Comparison of ENCODE assay signal across 10 cellular contexts in the genomic region with DNA sequence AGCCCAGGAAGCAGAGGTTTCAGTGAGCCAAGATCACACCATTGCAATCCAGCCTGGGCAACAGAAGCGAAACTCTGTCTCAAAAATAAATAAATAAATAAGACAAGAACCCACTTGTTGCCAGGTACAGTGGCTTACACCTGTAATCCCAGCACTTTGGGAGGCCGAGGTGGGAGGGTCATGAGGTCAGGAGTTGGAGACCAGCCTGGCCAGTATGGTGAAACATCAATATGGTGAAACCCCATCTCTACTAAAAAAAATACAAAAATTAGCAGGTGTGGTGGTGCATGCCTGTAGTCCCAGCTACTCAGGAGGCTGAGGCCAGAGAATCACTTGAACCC. TPM values are rescaled to one million over a fixed set of nuclear protein-coding genes. Genes with fewer than 3 reads are reported as not detected.
A peak's percentile ranks its signal among the peaks of the same experiment; 100 is the strongest.
DNase-seq lines count a peak whose midpoint lies in the region; ATAC-seq, FAIRE-seq and TF ChIP-seq lines count a peak whose summit lies in the region.
"Not testable (repeated sequence)": the region's sequence is repeated elsewhere in the genome, so short reads cannot be mapped to it uniquely, and the experiment has no call there.
"Had no signal": no experiment of that assay in that cellular context is flagged by ENCODE, and none has a peak within 500 bp of the region (broad histone marks: within the 10 kb centered on the region; RNA-seq: fewer than 3 reads in every experiment).

No MANE protein-coding gene starts in this region.

- H2AK9ac ChIP-seq in IMR-90 (replicated peaks; ENCODE audit: low read depth, low read length, poor library complexity): peak overlapping the region; percentile 96

- H3K36me3 Mint-ChIP-seq in neural progenitor cell: not testable (repeated sequence)

- BruUV-seq in IMR-90 (replicated peaks; lab: Mats Ljungman, UMichigan): not testable (repeated sequence)

- H3K9ac ChIP-seq in IMR-90 (ENCODE audit: low read depth, low read length): peak overlapping the region; percentile 80; the same call in 1 of the 2 replicates
- not testable (repeated sequence) for H3K9ac ChIP-seq in keratinocyte (ENCODE audit: control insufficient read depth, extremely low read depth, insufficient read depth, low read length); neural progenitor cell
- H3K9ac ChIP-seq in stomach smooth muscle (ENCODE audit: low read length in 2 of 2): peak overlapping the region; percentile 82 to 89

- H3K27ac ChIP-seq in C4-2B (peak overlapping the region; percentile 96), IMR-90 (ENCODE audit: insufficient read depth, low read length) (peak overlapping the region; percentile 91), VCaP (peak overlapping the region; percentile 91), ascending aorta (peak overlapping the region; percentile 85 to 87), stomach smooth muscle (ENCODE audit: low read length) (peak overlapping the region; percentile 82)
- H3K27ac ChIP-seq in keratinocyte (ENCODE audit: control insufficient read depth, insufficient read depth, low read length); neural progenitor cell: not testable (repeated sequence)

- H2AFZ ChIP-seq in IMR-90 (replicated peaks; ENCODE audit: low read length, poor library complexity): peak overlapping the region; percentile 100
- peak overlapping the region; percentile 99 for H2AFZ ChIP-seq in keratinocyte (ENCODE audit: control insufficient read depth, low read length)
- H2AFZ ChIP-seq in neural progenitor cell (replicated peaks): peak overlapping the region; percentile 73

- H3K4me1 Mint-ChIP-seq in neural progenitor cell: peaks cover 34% of the 10 kb centered on the region

- H3K4me2 ChIP-seq in IMR-90 (ENCODE audit: low read depth, low read length): peak overlapping the region; percentile 82
- H3K4me2 ChIP-seq in keratinocyte (ENCODE audit: control insufficient read depth, extremely low read depth, insufficient read depth, low read depth, low read length): peak overlapping the region; percentile 94
- H3K4me2 ChIP-seq in neural progenitor cell: peak overlapping the region; percentile 83

- peak overlapping the region; percentile 77 to 95 for H4K8ac ChIP-seq in IMR-90 (ENCODE audit: low read depth in 2 of 2, low read length in 2 of 2)

- H3K36me3 ChIP-seq in IMR-90 (ENCODE audit: control insufficient read depth, insufficient read depth, low read length); ascending aorta; keratinocyte (ENCODE audit: control insufficient read depth in 2 of 2, extremely low read depth in 1 of 2, insufficient read depth in 2 of 2, low read length in 2 of 2); neural progenitor cell; stomach smooth muscle (ENCODE audit: control insufficient read depth in 2 of 2, insufficient read depth in 2 of 2, low read length in 2 of 2): not testable (repeated sequence)

- peak overlapping the region; percentile 38; the same call in 1 of the 2 replicates for H3K18ac ChIP-seq in IMR-90 (ENCODE audit: low read depth, low read length)

- H3K4me3 Mint-ChIP-seq in neural progenitor cell: peak overlapping the region; percentile 89

- TF ChIP-seq CTCF in C4-2B (conservative IDR thresholded peaks at IDR 0.05); IMR-90 (conservative IDR thresholded peaks at IDR 0.05; ENCODE audit: low read depth, low read length); VCaP (conservative IDR thresholded peaks at IDR 0.05); ascending aorta (IDR thresholded peaks at IDR 0.05); epithelial cell of esophagus (IDR thresholded peaks at IDR 0.05; ENCODE audit: insufficient read depth, low read depth, low read length, missing control alignments); keratinocyte (optimal IDR thresholded peaks at IDR 0.05 in 1 of 3, IDR thresholded peaks at IDR 0.05 in 1 of 3, conservative IDR thresholded peaks at IDR 0.05 in 1 of 3; ENCODE audit: extremely low read depth in 1 of 3, insufficient read depth in 2 of 3, low read length in 3 of 3); neural progenitor cell (IDR thresholded peaks at IDR 0.05): not testable (repeated sequence)

- peak overlapping the region; percentile 76; the same call in 1 of the 2 replicates for H2BK120ac ChIP-seq in IMR-90 (ENCODE audit: low read depth, low read length)

- H4K5ac ChIP-seq in IMR-90 (ENCODE audit: low read depth, low read length): peak overlapping the region; percentile 74

- CTCF ChIA-PET in IMR-90 (lab: Yijun Ruan, JAX): not testable (repeated sequence)

- H3K4me3 ChIP-seq in IMR-90 (ENCODE audit: insufficient read depth, low read depth, low read length) (peak overlapping the region; percentile 49), ascending aorta (peak overlapping the region; percentile 88 to 100), epithelial cell of esophagus (ENCODE audit: low read length) (peak overlapping the region; percentile 67), keratinocyte (ENCODE audit: control insufficient read depth in 2 of 3, extremely low read depth in 1 of 3, insufficient read depth in 2 of 3, low read depth in 1 of 3, low read length in 3 of 3) (peak overlapping the region; percentile 73 to 91 (median 80)), neural progenitor cell (peak overlapping the region; percentile 99), stomach smooth muscle (ENCODE audit: low read length in 2 of 2) (peak overlapping the region; percentile 83 to 87)

- not testable (repeated sequence) for DNase-seq in IMR-90; ascending aorta (ENCODE audit: low spot score in 2 of 2); epithelial cell of esophagus (ENCODE audit: low read depth); keratinocyte (ENCODE audit: low read depth, low spot score); neural progenitor cell (ENCODE audit: low spot score)

- peaks cover 35% of the 10 kb centered on the region for H4K20me1 ChIP-seq in IMR-90 (ENCODE audit: insufficient read depth, low read length)
- not testable (repeated sequence) for H4K20me1 ChIP-seq in keratinocyte (ENCODE audit: control insufficient read depth, extremely low read depth, insufficient read depth, low read length)
- H4K20me1 ChIP-seq in neural progenitor cell (ENCODE audit: low read depth): peaks cover 40% of the 10 kb centered on the region

- not testable (repeated sequence) for H2BK15ac ChIP-seq in IMR-90 (ENCODE audit: low read depth, low read length)

- peak overlapping the region; percentile 88 for H4K91ac ChIP-seq in IMR-90 (ENCODE audit: insufficient read depth, low read depth, low read length)

- H2BK5ac ChIP-seq in IMR-90 (ENCODE audit: low read depth, low read length, poor library complexity, severe bottlenecking): peak overlapping the region; percentile 96

- H3K14ac ChIP-seq in IMR-90 (replicated peaks; ENCODE audit: low read depth, low read length): peak overlapping the region; percentile 95

- H3K4me1 ChIP-seq in IMR-90 (ENCODE audit: control insufficient read depth, insufficient read depth, low read length): not testable (repeated sequence)
- H3K4me1 ChIP-seq in ascending aorta (peaks cover 3 to 12% of the 10 kb centered on the region in 2 donors), keratinocyte (ENCODE audit: control insufficient read depth, extremely low read depth, insufficient read depth, low read length) (peaks cover 16% of the 10 kb centered on the region), neural progenitor cell (peaks cover 14% of the 10 kb centered on the region), stomach smooth muscle (ENCODE audit: control insufficient read depth, insufficient read depth, low read length) (peaks cover 20% of the 10 kb centered on the region)

- H3K9me1 ChIP-seq in IMR-90 (ENCODE audit: insufficient read depth, low read length); keratinocyte (ENCODE audit: control insufficient read depth, extremely low read depth, insufficient read depth, low read length): not testable (repeated sequence)

- not testable (repeated sequence) for H3K9me3 Mint-ChIP-seq in neural progenitor cell

- H3K23ac ChIP-seq in IMR-90 (ENCODE audit: low read depth, low read length): not testable (repeated sequence)

- H3K4ac ChIP-seq in IMR-90 (ENCODE audit: low read depth, low read length): peak overlapping the region; percentile 87

- H3F3A ChIP-seq in neural progenitor cell (ENCODE audit: low read depth): not testable (repeated sequence)

- H3K9me3 ChIP-seq in IMR-90 (ENCODE audit: control insufficient read depth, insufficient read depth, low read length); ascending aorta; keratinocyte (ENCODE audit: control insufficient read depth, low read depth, low read length); neural progenitor cell (ENCODE audit: low read depth); stomach smooth muscle (ENCODE audit: control insufficient read depth in 2 of 2, low read length in 2 of 2): not testable (repeated sequence)

- not testable (repeated sequence) for H3K27me3 ChIP-seq in IMR-90 (ENCODE audit: control insufficient read depth, insufficient read depth, low read length); ascending aorta; keratinocyte (ENCODE audit: control insufficient read depth, extremely low read depth, insufficient read depth, low read length); neural progenitor cell; stomach smooth muscle (ENCODE audit: control insufficient read depth in 1 of 2, insufficient read depth in 2 of 2, low read length in 2 of 2)

- intact Hi-C loops in IMR-90 (cut with micrococcal nuclease) (loop anchor here (5.0 kb wide), 1 partner anchor 35 kb away; no protein-coding TSS in a partner anchor), ascending aorta (cut with DNase I) (loop anchor here (1.0 kb wide), 2 partner anchors 24 to 70 kb away; a partner anchor contains a TSS)

- dilution Hi-C loops in IMR-90 (cut with HindIII; ENCODE audit: low sequenced_read_pairs, unreplicated experiment); keratinocyte (cut with MboI; ENCODE audit: extremely low pct_ligation_motif_present, low sequenced_read_pairs): not testable (repeated sequence)

- FAIRE-seq in keratinocyte (lab: Jason Lieb, UNC): not testable (repeated sequence)

- no CpG with 5 or more reads among the region's 2 CpGs for WGBS in IMR-90 (ENCODE audit: extremely low coverage in 2 of 2, insufficient read length in 1 of 2), 2 experiments

- H3K79me2 ChIP-seq in keratinocyte (ENCODE audit: control insufficient read depth, insufficient read depth, low read length) (peaks cover 36% of the 10 kb centered on the region), neural progenitor cell (ENCODE audit: low read depth) (peaks cover 40% of the 10 kb centered on the region)

- H2BK20ac ChIP-seq in IMR-90 (ENCODE audit: low read depth, low read length): not testable (repeated sequence)

- H2AK5ac ChIP-seq in IMR-90 (ENCODE audit: low read depth, low read length): peak overlapping the region; percentile 69; the same call in 1 of the 2 replicates

- in situ Hi-C loops in IMR-90 (cut with MboI; ENCODE audit: low sequenced_read_pairs): not testable (repeated sequence)

- H3K79me1 ChIP-seq in IMR-90 (ENCODE audit: low read depth in 1 of 2, low read length in 2 of 2): peaks cover 19 to 36% of the 10 kb centered on the region in 2 experiments

- not testable (repeated sequence) for H3K56ac ChIP-seq in IMR-90 (ENCODE audit: extremely low read depth, insufficient read depth, low read length)

- not testable (repeated sequence) for H3K27ac Mint-ChIP-seq in neural progenitor cell

- POLR2A ChIA-PET in IMR-90 (lab: Charles Lee; ENCODE audit: unreplicated experiment): interaction anchor here (0.6 kb wide), 1 partner anchor 9 kb away, joined by 4 read pairs; no protein-coding TSS in a partner anchor

- not testable (repeated sequence) for TF ChIP-seq POLR2A in IMR-90 (IDR thresholded peaks at IDR 0.05; ENCODE audit: low read depth, low read length)

- TF ChIP-seq RAD21 in IMR-90 (IDR thresholded peaks at IDR 0.05; ENCODE audit: low read length): not testable (repeated sequence)

- not testable (repeated sequence) for ATAC-seq in IMR-90 (ENCODE audit: low read depth)

- not testable (repeated sequence) for H3K27me3 Mint-ChIP-seq in neural progenitor cell (ENCODE audit: insufficient read depth, low read depth)

RNA-seq across cellular contexts. Expression of a gene that starts 0.8 kb away (rescaled TPM):
- total RNA-seq in IMR-90 (2012; rRNA removed) (7.5 and 9.2 TPM in 2 replicates), ascending aorta (52.4 TPM), neural progenitor cell (ENCODE audit: low replicate concordance) (15.8 and 24.4 TPM in 2 replicates)
- polyA plus RNA-seq in IMR-90 (2012; rRNA removed) (21.7 and 22.1 TPM in 2 replicates), keratinocyte (10.5 to 16.1 TPM (median 12.5 TPM) in 3 replicates)
- polyA plus RNA-seq in IMR-90 (2012; cell fraction: cytosol; rRNA removed): 13.0 and 16.4 TPM in 2 replicates
- polyA plus RNA-seq in IMR-90 (2012; cell fraction: nucleus; rRNA removed; ENCODE audit: low replicate concordance): 24.6 and 32.5 TPM in 2 replicates
- 17.1 TPM for polyA plus RNA-seq in keratinocyte (2011; ENCODE audit: low read depth)
- polyA plus RNA-seq in keratinocyte (2011; cell fraction: cytosol; rRNA removed): 13.3 and 15.8 TPM in 2 replicates
- 22.4 and 27.2 TPM in 2 replicates for polyA plus RNA-seq in keratinocyte (2011; cell fraction: nucleus; rRNA removed)
- 22.7 and 25.8 TPM in 2 replicates for polyA plus RNA-seq in keratinocyte (2012; ENCODE audit: low replicate concordance)
- 13.5 to 29.6 TPM (median 22.7 TPM) in 3 replicates for polyA minus RNA-seq in keratinocyte
- 25.7 TPM for polyA minus RNA-seq in keratinocyte (2011; cell fraction: cytosol; rRNA and poly(A)+ RNA removed)
- 16.9 and 23.7 TPM in 2 replicates for polyA minus RNA-seq in keratinocyte (2011; cell fraction: nucleus; rRNA and poly(A)+ RNA removed)

RNA-seq across cellular contexts. Expression of a gene that starts 23.4 kb away (rescaled TPM):
- total RNA-seq in IMR-90 (2012; rRNA removed): not detected in 2 replicates
- polyA plus RNA-seq in IMR-90 (2012; rRNA removed): not detected in 2 replicates
- polyA plus RNA-seq in IMR-90 (2012; cell fraction: cytosol; rRNA removed): not detected in 2 replicates
- 0.06 TPM in 1 of 2 replicates, not detected in the other for polyA plus RNA-seq in IMR-90 (2012; cell fraction: nucleus; rRNA removed; ENCODE audit: low replicate concordance)
- total RNA-seq in ascending aorta: not detected
- polyA plus RNA-seq in keratinocyte: 0.04 to 0.05 TPM in 2 of 3 replicates, not detected in the other
- polyA plus RNA-seq in keratinocyte (2011; ENCODE audit: low read depth): 0.61 TPM
- polyA plus RNA-seq in keratinocyte (2011; cell fraction: cytosol; rRNA removed): not detected in 2 replicates
- 0.15 TPM in 1 of 2 replicates, not detected in the other for polyA plus RNA-seq in keratinocyte (2011; cell fraction: nucleus; rRNA removed)
- 0.20 TPM in 1 of 2 replicates, not detected in the other for polyA plus RNA-seq in keratinocyte (2012; ENCODE audit: low replicate concordance)
- 0.74 TPM in 1 of 3 replicates, not detected in the others for polyA minus RNA-seq in keratinocyte
- polyA minus RNA-seq in keratinocyte (2011; cell fraction: cytosol; rRNA and poly(A)+ RNA removed): not detected
- not detected in 2 replicates for polyA minus RNA-seq in keratinocyte (2011; cell fraction: nucleus; rRNA and poly(A)+ RNA removed)
- 0.09 and 2.0 TPM in 2 replicates for total RNA-seq in neural progenitor cell (ENCODE audit: low replicate concordance)
- total RNA-seq: cardiac septum, glomerular endothelial cell had no signal

RNA-seq across cellular contexts. Expression of a gene that starts 23.7 kb away (rescaled TPM):
- total RNA-seq in IMR-90 (2012; rRNA removed) (1.4 and 1.7 TPM in 2 replicates), ascending aorta (5.1 TPM), neural progenitor cell (ENCODE audit: low replicate concordance) (10.9 and 13.2 TPM in 2 replicates)
- polyA plus RNA-seq in IMR-90 (2012; rRNA removed) (3.8 and 4.1 TPM in 2 replicates), keratinocyte (1.7 to 3.2 TPM (median 2.7 TPM) in 3 replicates)
- polyA plus RNA-seq in IMR-90 (2012; cell fraction: cytosol; rRNA removed): 1.8 and 3.0 TPM in 2 replicates
- 8.5 and 9.5 TPM in 2 replicates for polyA plus RNA-seq in IMR-90 (2012; cell fraction: nucleus; rRNA removed; ENCODE audit: low replicate concordance)
- polyA plus RNA-seq in keratinocyte (2011; ENCODE audit: low read depth): 1.4 TPM
- polyA plus RNA-seq in keratinocyte (2011; cell fraction: cytosol; rRNA removed): 2.3 and 2.6 TPM in 2 replicates
- 7.7 and 8.4 TPM in 2 replicates for polyA plus RNA-seq in keratinocyte (2011; cell fraction: nucleus; rRNA removed)
- 2.1 and 2.4 TPM in 2 replicates for polyA plus RNA-seq in keratinocyte (2012; ENCODE audit: low replicate concordance)
- 0.99 to 2.8 TPM (median 2.6 TPM) in 3 replicates for polyA minus RNA-seq in keratinocyte
- polyA minus RNA-seq in keratinocyte (2011; cell fraction: cytosol; rRNA and poly(A)+ RNA removed): not detected
- 1.8 and 2.2 TPM in 2 replicates for polyA minus RNA-seq in keratinocyte (2011; cell fraction: nucleus; rRNA and poly(A)+ RNA removed)

Comparison
In these comparisons a context has a peak if more than half of its experiments do, and no peak if none do; other contexts are left out.
1. H3K4me3 ChIP-seq: peak in every context shown above with its lines; median percentile 99 in neural progenitor cell; 94 in ascending aorta; 85 in stomach smooth muscle; 80 in keratinocyte; 67 in epithelial cell of esophagus; 49 in IMR-90.